Comparison of ENCODE assay signal across 10 cellular contexts in genomic region chr21:36207577-36208320, GRCh38. TPM values are rescaled to one million over a fixed set of nuclear protein-coding genes. Genes with fewer than 3 reads are reported as not detected.
DNase-seq lines count a peak whose midpoint lies in the region; ATAC-seq, FAIRE-seq and TF ChIP-seq lines count a peak whose summit lies in the region.
"Had no signal": no experiment of that assay in that cellular context is flagged by ENCODE, and none has a peak within 500 bp of the region (broad histone marks: within the 10 kb centered on the region; RNA-seq: fewer than 3 reads in every experiment).

No MANE protein-coding gene starts in this region.

- ATAC-seq in HG03460 (IDR thresholded peaks at IDR 0.05; ENCODE audit: unreplicated experiment), result no peak

- no peak for TF ChIP-seq POLR2A in lower leg skin (IDR thresholded peaks at IDR 0.05)

- H3K4me3 ChIP-seq in fibroblast of the aortic adventitia (ENCODE audit: low read depth, low read length) (no peak overlapping the region), lower leg skin (ENCODE audit: low read depth, poor library complexity, severe bottlenecking) (no peak overlapping the region)

- peak overlapping the region; percentile 28 for H3K27ac Mint-ChIP-seq in T-helper 2 cell treated with Interferon-gamma antibody and Interleukin-4, amounts not matched to agents 5 μg/mL and 100 μg/mL, for 36 hours

- no peak for FAIRE-seq in urothelium cell line (lab: Jason Lieb, UNC)

- H3K27me3 Mint-ChIP-seq in T-helper 2 cell treated with Interferon-gamma antibody and Interleukin-4, amounts not matched to agents 5 μg/mL and 100 μg/mL, for 36 hours (ENCODE audit: low read depth), result no peaks in the 10 kb centered on the region

- DNase-seq in stimulated activated CD4-positive, alpha-beta T cell treated with anti-CD3 and anti-CD28 coated beads, Interleukin-15, amount 100 ng/mL, for 24 hours, result peak; percentile 10
- no peak for DNase-seq in stimulated activated CD4-positive, alpha-beta T cell treated with anti-CD3 and anti-CD28 coated beads, Interleukin-4, amount 100 ng/mL, for 1 hour
- DNase-seq in T-helper 2 cell treated with Interferon-gamma antibody and Interleukin-4, amounts not matched to agents 5 μg/mL and 100 μg/mL, for 36 hours (ENCODE audit: low spot score), result peak; percentile 17
- DNase-seq in fibroblast of the aortic adventitia (ENCODE audit: low read depth), result peak; percentile 29
- peak; percentile 11 for DNase-seq in urothelium cell line (ENCODE audit: low spot score)
- DNase-seq in NCI-H1436 (lab: John Stamatoyannopoulos, UW), result no peak
- no peak for DNase-seq in lower leg skin (ENCODE audit: low spot score in 2 of 2)
- DNase-seq: cortex of kidney, NCI-H526 treated with DMSO at 0.1 percent for 48 hours had no signal

- peaks cover 17% of the 10 kb centered on the region for H3K36me3 Mint-ChIP-seq in T-helper 2 cell treated with Interferon-gamma antibody and Interleukin-4, amounts not matched to agents 5 μg/mL and 100 μg/mL, for 36 hours (ENCODE audit: low read depth)

- intact Hi-C loops in lower leg skin (cut with DNase I; ENCODE audit: low total_unique reads), result loop anchor here (5.0 to 10.0 kb wide), 2 partner anchors 55 to 67 kb away; no protein-coding TSS in a partner anchor

- no peak for TF ChIP-seq CTCF in fibroblast of the aortic adventitia (IDR thresholded peaks at IDR 0.05; ENCODE audit: insufficient read depth, low read length)
- no peak for TF ChIP-seq CTCF in lower leg skin (IDR thresholded peaks at IDR 0.05)

- WGBS in lower leg skin, 2 donors, result 87 to 91% methylated on average over 15 of the region's 15 CpGs

- H3K4me1 Mint-ChIP-seq in T-helper 2 cell treated with Interferon-gamma antibody and Interleukin-4, amounts not matched to agents 5 μg/mL and 100 μg/mL, for 36 hours (ENCODE audit: low read depth), result peaks cover 32% of the 10 kb centered on the region

- H3K4me3 Mint-ChIP-seq in T-helper 2 cell treated with Interferon-gamma antibody and Interleukin-4, amounts not matched to agents 5 μg/mL and 100 μg/mL, for 36 hours, result no peak overlapping the region

- no peaks in the 10 kb centered on the region for H3K9me3 Mint-ChIP-seq in T-helper 2 cell treated with Interferon-gamma antibody and Interleukin-4, amounts not matched to agents 5 μg/mL and 100 μg/mL, for 36 hours

RNA-seq across cellular contexts. Expression of gene DOP1B, which starts 51.1 kb away (rescaled TPM):
- 2.6 and 25.8 TPM in 2 replicates for total RNA-seq in fibroblast of the aortic adventitia (ENCODE audit: low replicate concordance)
- total RNA-seq in lower leg skin, result 10 to 100 TPM; 20.0 to 47.3 (median 33.5) TPM

Comparison
In these comparisons a context has a peak if more than half of its experiments do, and no peak if none do; other contexts are left out.
1. DNase-seq: peak in stimulated activated CD4-positive, alpha-beta T cell treated with anti-CD3 and anti-CD28 coated beads, Interleukin-15, amount 100 ng/mL, for 24 hours (single experiment), T-helper 2 cell treated with Interferon-gamma antibody and Interleukin-4, amounts not matched to agents 5 μg/mL and 100 μg/mL, for 36 hours (single experiment), fibroblast of the aortic adventitia (single experiment) and urothelium cell line (single experiment); none in stimulated activated CD4-positive, alpha-beta T cell treated with anti-CD3 and anti-CD28 coated beads, Interleukin-4, amount 100 ng/mL, for 1 hour (single experiment), NCI-H1436 (single experiment) and lower leg skin (0 of 2).